Comparison of ENCODE assay signal across 1 cellular context in the genomic region with DNA sequence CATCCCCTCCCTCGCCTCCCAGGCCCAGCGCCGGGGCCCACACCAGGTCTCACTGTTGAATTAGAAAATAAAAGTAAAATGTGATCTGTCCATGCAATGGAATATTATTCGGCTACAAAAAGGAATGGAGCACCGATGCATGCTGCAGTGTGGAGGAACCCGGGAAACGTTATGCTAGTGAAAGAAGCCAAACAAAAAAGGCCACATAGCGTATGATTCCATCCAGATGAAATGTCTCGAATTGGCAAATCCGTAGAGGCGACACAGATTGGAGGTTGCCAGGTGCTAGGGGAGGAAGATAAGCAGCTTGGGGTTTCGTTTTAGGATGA.
TF ChIP-seq lines count a peak whose summit lies in the region.

No MANE protein-coding gene starts in this region.

TF ChIP-seq in IMR-90, 13 proteins besides CTCF, POLR2A, EP300 and RAD21:
- no peak for TF ChIP-seq MXI1 (IDR thresholded peaks at IDR 0.05; ENCODE audit: borderline replicate concordance, low read depth, low read length)
- no peak for TF ChIP-seq MAZ (IDR thresholded peaks at IDR 0.05; ENCODE audit: borderline replicate concordance, low read depth, low read length)
- no peak for TF ChIP-seq RCOR1 (IDR thresholded peaks at IDR 0.05; ENCODE audit: insufficient replicate concordance, low read length)
